In genomic region chr9:128788445-128788844, GRCh38 we compare ENCODE assay signal across 9 cellular contexts. TPM values are rescaled to one million over a fixed set of nuclear protein-coding genes. Genes with fewer than 3 reads are reported as not detected.
DNase-seq lines count a peak whose midpoint lies in the region; ATAC-seq and TF ChIP-seq lines count a peak whose summit lies in the region.
"Had no signal": no experiment of that assay in that cellular context is flagged by ENCODE, and none has a peak within 500 bp of the region (broad histone marks: within the 10 kb centered on the region; RNA-seq: fewer than 3 reads in every experiment).

No MANE protein-coding gene starts in this region.

- TF ChIP-seq CTCF in GM12864 (IDR thresholded peaks at IDR 0.05; ENCODE audit: low read depth, low read length, missing control alignments), result no peak
- TF ChIP-seq CTCF in RWPE1 (conservative IDR thresholded peaks at IDR 0.05; ENCODE audit: low read depth), result no peak
- TF ChIP-seq CTCF in endothelial cell (IDR thresholded peaks at IDR 0.05; ENCODE audit: unreplicated experiment), result no peak
- TF ChIP-seq CTCF in parathyroid adenoma (IDR thresholded peaks at IDR 0.05), result no peak

- no peaks in the 10 kb centered on the region for H3K79me2 ChIP-seq in parathyroid adenoma

- H3K27ac Mint-ChIP-seq in endothelial cell (ENCODE audit: unreplicated experiment), result peak overlapping the region; percentile 98

- CTCF ChIA-PET in RWPE1 (lab: Yijun Ruan, JAX), result interaction anchor here (0.9 kb wide), 1 partner anchor 21 kb away, joined by 3 read pairs; no protein-coding TSS in a partner anchor

- H3K9ac ChIP-seq in parathyroid adenoma, result no peak overlapping the region

- H3K27ac ChIP-seq in RWPE1, result peak overlapping the region; percentile 83
- H3K27ac ChIP-seq in parathyroid adenoma, result no peak overlapping the region

- H3K36me3 Mint-ChIP-seq in endothelial cell (ENCODE audit: low read depth, unreplicated experiment), result peaks cover 14% of the 10 kb centered on the region

- H3K4me1 Mint-ChIP-seq in endothelial cell (ENCODE audit: unreplicated experiment), result peaks cover 16% of the 10 kb centered on the region

- POLR2A ChIA-PET in RWPE1 (lab: Yijun Ruan, JAX; ENCODE audit: low non-redundant PET), result interaction anchor here (0.5 to 0.8 kb wide), 4 partner anchors 18 to 112 kb away, joined by 3 to 5 read pairs (median 4); no protein-coding TSS in a partner anchor

- DNase-seq in GM12864 (ENCODE audit: low read depth) (no peak), RWPE1 (ENCODE audit: low spot score) (no peak), endothelial cell (ENCODE audit: low spot score) (peak; percentile 13), A172 (ENCODE audit: low spot score) (no peak), SW 1271 (lab: John Stamatoyannopoulos, UW) (no peak)
- DNase-seq: NCI-H1105 treated with DMSO at 0.1 percent for 48 hours had no signal

- ATAC-seq in GM18873 (IDR thresholded peaks at IDR 0.05; ENCODE audit: low FRiP score, unreplicated experiment) (no peak), HG03159 (IDR thresholded peaks at IDR 0.05; ENCODE audit: unreplicated experiment) (no peak)

- H3K4me2 ChIP-seq in parathyroid adenoma (ENCODE audit: low read length), result peak overlapping the region; percentile 93

- H3K4me1 ChIP-seq in parathyroid adenoma, result no peaks in the 10 kb centered on the region

- H3K27me3 ChIP-seq in parathyroid adenoma (ENCODE audit: control insufficient read depth, insufficient read depth, low read length), result no peaks in the 10 kb centered on the region

- H3K9me3 Mint-ChIP-seq in endothelial cell (ENCODE audit: unreplicated experiment), result no peaks in the 10 kb centered on the region

- no peak overlapping the region for H2AFZ ChIP-seq in parathyroid adenoma

- peak overlapping the region; percentile 99 for H3K4me3 ChIP-seq in GM12864 (ENCODE audit: low read depth, low read length)
- H3K4me3 ChIP-seq in parathyroid adenoma (ENCODE audit: low read depth, low read length), result peak overlapping the region; percentile 94

- peaks cover 9% of the 10 kb centered on the region for H3K27me3 Mint-ChIP-seq in endothelial cell (ENCODE audit: unreplicated experiment)

- no peaks in the 10 kb centered on the region for H3K36me3 ChIP-seq in parathyroid adenoma (ENCODE audit: control insufficient read depth, insufficient read depth, low read length)

- H3K4me3 Mint-ChIP-seq in endothelial cell (ENCODE audit: unreplicated experiment), result peak overlapping the region; percentile 96

- H3K9me3 ChIP-seq in parathyroid adenoma (ENCODE audit: control insufficient read depth, low read length), result no peaks in the 10 kb centered on the region

RNA-seq across cellular contexts. Expression of gene TBC1D13, which starts 1.4 kb away (rescaled TPM):
- total RNA-seq in endothelial cell (ENCODE audit: unreplicated experiment), result 58.8 TPM
- 41.9 and 43.6 TPM in 2 replicates for total RNA-seq in A172 (2014; rRNA removed; shearing (Covaris generic))

RNA-seq across cellular contexts. Expression of gene ZER1, which starts 16.7 kb away (rescaled TPM):
- total RNA-seq in endothelial cell (ENCODE audit: unreplicated experiment), result 29.2 TPM
- total RNA-seq in A172 (2014; rRNA removed; shearing (Covaris generic)), result 14.8 and 29.1 TPM in 2 replicates

RNA-seq across cellular contexts. Expression of gene ENDOG, which starts 29.9 kb away (rescaled TPM):
- 8.1 TPM for total RNA-seq in endothelial cell (ENCODE audit: unreplicated experiment)
- total RNA-seq in A172 (2014; rRNA removed; shearing (Covaris generic)), result 57.8 and 65.3 TPM in 2 replicates

RNA-seq across cellular contexts. Expression of gene SPOUT1, which starts 41.1 kb away (rescaled TPM):
- 62.1 TPM for total RNA-seq in endothelial cell (ENCODE audit: unreplicated experiment)
- total RNA-seq in A172 (2014; rRNA removed; shearing (Covaris generic)), result 28.0 and 36.4 TPM in 2 replicates
